In the genomic region with DNA sequence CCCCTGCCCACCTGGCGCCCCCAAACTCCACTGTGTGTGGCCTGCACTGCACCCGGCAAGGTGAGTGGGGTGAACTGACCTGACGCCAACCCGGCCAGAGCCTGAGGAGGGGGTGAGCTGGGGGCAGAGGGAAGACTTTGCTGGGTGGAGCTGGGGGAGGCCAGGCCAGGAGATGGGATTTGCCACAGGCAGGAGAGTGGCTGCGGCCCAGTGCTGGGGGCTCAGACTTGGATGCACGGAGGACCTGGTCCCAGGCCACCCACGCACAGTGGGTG, we compare ENCODE assay signal across 30 cellular contexts. TPM values are rescaled to one million over a fixed set of nuclear protein-coding genes. Genes with fewer than 3 reads are reported as not detected.
"Had no signal": no experiment of that assay in that cellular context is flagged by ENCODE, and none has a peak within 500 bp of the region (broad histone marks: within the 10 kb centered on the region; RNA-seq: fewer than 3 reads in every experiment).

No MANE protein-coding gene starts in this region.

- FAIRE-seq: islet of Langerhans, kidney, pancreas had no signal

- H3K36me3 Mint-ChIP-seq: immature natural killer cell; mesothelial cell of epicardium; naive thymus-derived CD4-positive, alpha-beta T cell; natural killer cell treated with Interleukin-12 subunit alpha and Interleukin-12 subunit beta and Interleukin-15 and Interleukin-18, amount 100 ng/mL, for 72 hours had no signal

- H3K9me3 ChIP-seq: left lung, lower lobe of right lung, pancreas, prostate gland, stomach, testis, thyroid gland, transverse colon, upper lobe of left lung had no signal

- H3K9me3 Mint-ChIP-seq: immature natural killer cell; mesothelial cell of epicardium; naive thymus-derived CD4-positive, alpha-beta T cell; natural killer cell treated with Interleukin-12 subunit alpha and Interleukin-12 subunit beta and Interleukin-15 and Interleukin-18, amount 100 ng/mL, for 72 hours; stimulated activated naive B cell treated with anti-CD40 and anti-IgM and Interleukin-4, amounts not matched to agents 10 μg/mL and 1 μg/mL and 100 μg/mL, for 72 hours had no signal

- H3K27me3 Mint-ChIP-seq: naive thymus-derived CD4-positive, alpha-beta T cell; natural killer cell treated with Interleukin-12 subunit alpha and Interleukin-12 subunit beta and Interleukin-15 and Interleukin-18, amount 100 ng/mL, for 72 hours had no signal

- H3K4me1 Mint-ChIP-seq: immature natural killer cell; stimulated activated naive B cell treated with anti-CD40 and anti-IgM and Interleukin-4, amounts not matched to agents 10 μg/mL and 1 μg/mL and 100 μg/mL, for 72 hours had no signal

- H3K4me3 Mint-ChIP-seq: immature natural killer cell; mesothelial cell of epicardium; naive thymus-derived CD4-positive, alpha-beta T cell; natural killer cell treated with Interleukin-12 subunit alpha and Interleukin-12 subunit beta and Interleukin-15 and Interleukin-18, amount 100 ng/mL, for 72 hours; stimulated activated naive B cell treated with anti-CD40 and anti-IgM and Interleukin-4, amounts not matched to agents 10 μg/mL and 1 μg/mL and 100 μg/mL, for 72 hours had no signal

- H3K27ac Mint-ChIP-seq: immature natural killer cell; mesothelial cell of epicardium; naive thymus-derived CD4-positive, alpha-beta T cell; natural killer cell treated with Interleukin-12 subunit alpha and Interleukin-12 subunit beta and Interleukin-15 and Interleukin-18, amount 100 ng/mL, for 72 hours; stimulated activated naive B cell treated with anti-CD40 and anti-IgM and Interleukin-4, amounts not matched to agents 10 μg/mL and 1 μg/mL and 100 μg/mL, for 72 hours had no signal

- H3K4me1 ChIP-seq: left lung, lower lobe of right lung, prostate gland had no signal

- H3K36me3 ChIP-seq: left lung, lower lobe of right lung, pancreas, prostate gland, stomach, thyroid gland, transverse colon, upper lobe of left lung had no signal

- H3K27ac ChIP-seq: left lung, lower lobe of right lung, pancreas, prostate gland, stomach, testis, thyroid gland, transverse colon, upper lobe of left lung had no signal

- H3K27me3 ChIP-seq: left lung, pancreas, stomach, testis, thyroid gland, transverse colon, upper lobe of left lung had no signal

- ATAC-seq: naive thymus-derived CD4-positive, alpha-beta T cell; natural killer cell treated with Interleukin-12 subunit alpha and Interleukin-12 subunit beta and Interleukin-15 and Interleukin-18, amount 100 ng/mL, for 72 hours; right cardiac atrium; stimulated activated naive B cell treated with anti-CD40 and anti-IgM and Interleukin-4, amounts not matched to agents 10 μg/mL and 1 μg/mL and 100 μg/mL, for 72 hours; stimulated activated naive CD8-positive, alpha-beta T cell treated with anti-CD3 and anti-CD28 coated beads, Interleukin-15, Interleukin-2, amounts not matched to agents 100 U/mL and 50 U/mL, for 24 hours had no signal

- H3K4me2 ChIP-seq: smooth muscle cell had no signal

- H3K4me3 ChIP-seq: left lung, lower lobe of right lung, pancreas, prostate gland, smooth muscle cell, stomach, testis, thyroid gland, transverse colon, upper lobe of left lung had no signal

- DNase-seq: hippocampal formation; immature natural killer cell; kidney; left colon; left lung; lower lobe of right lung; mesendoderm; naive thymus-derived CD4-positive, alpha-beta T cell; posterior cingulate gyrus; retina; right cardiac atrium; stimulated activated CD4-positive, alpha-beta T cell treated with anti-CD3 and anti-CD28 coated beads, Interleukin-1b, Interleukin-23, amount 100 ng/mL, for 48 hours; stimulated activated CD4-positive, alpha-beta T cell treated with anti-CD3 and anti-CD28 coated beads, Interleukin-2, amount 100 ng/mL, for 48 hours; stimulated activated CD4-positive, alpha-beta T cell treated with anti-CD3 and anti-CD28 coated beads, Interleukin-4, amount 100 ng/mL, for 4 hours; stimulated activated CD8-positive, alpha-beta memory T cell treated with anti-CD3 and anti-CD28 coated beads, Interleukin-4, amount 100 ng/mL, for 48 hours; stimulated activated naive B cell treated with anti-CD40 and anti-IgM and Interleukin-4, amounts not matched to agents 10 μg/mL and 1 μg/mL and 100 μg/mL, for 72 hours; stimulated activated naive CD8-positive, alpha-beta T cell treated with anti-CD3 and anti-CD28 coated beads, Interleukin-15, Interleukin-2, amounts not matched to agents 100 U/mL and 50 U/mL, for 24 hours; thyroid gland; transverse colon had no signal

RNA-seq across cellular contexts. Expression of a gene that starts 17.8 kb away (rescaled TPM):
- total RNA-seq: lower lobe of right lung; mononuclear cell; myocyte; naive thymus-derived CD4-positive, alpha-beta T cell; natural killer cell treated with Interleukin-12 subunit alpha and Interleukin-12 subunit beta and Interleukin-15 and Interleukin-18, amount 100 ng/mL, for 72 hours had no signal
- polyA plus RNA-seq: immature natural killer cell had no signal
